ENCODE assay signal across 17 cellular contexts in the genomic region with DNA sequence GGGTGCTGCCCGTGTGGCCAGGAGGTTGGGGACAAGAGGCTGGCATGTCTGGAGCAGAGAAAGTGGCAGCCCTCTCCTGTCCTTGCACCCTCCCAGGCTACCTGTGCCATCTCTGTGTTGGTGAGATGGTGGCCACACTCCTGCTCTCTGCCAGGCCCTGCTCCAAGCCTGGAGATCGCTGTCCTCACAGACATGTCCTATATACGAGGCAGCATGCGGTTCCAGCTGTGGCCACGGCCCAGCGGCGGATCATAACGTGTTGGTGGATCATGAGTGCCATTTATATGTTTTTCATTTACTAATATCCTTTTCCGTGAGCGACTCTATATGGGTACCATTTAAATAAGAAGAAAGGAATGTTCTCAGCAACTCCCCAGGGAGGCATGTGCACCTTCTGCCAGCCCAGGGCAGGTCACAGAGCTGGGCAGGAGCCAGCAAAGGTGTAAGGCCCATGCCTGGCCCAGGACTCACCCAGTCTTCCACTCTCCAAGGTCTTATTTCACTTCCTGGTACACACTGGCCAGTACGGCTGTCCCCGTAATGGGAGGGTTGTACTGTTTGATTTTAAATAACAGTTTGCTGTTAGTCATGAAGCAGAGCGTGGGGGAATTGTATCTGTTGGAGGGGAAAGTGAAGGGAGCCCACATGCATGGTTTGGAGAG. TPM values are rescaled to one million over a fixed set of nuclear protein-coding genes. Genes with fewer than 3 reads are reported as not detected.
DNase-seq lines count a peak whose midpoint lies in the region; ATAC-seq, FAIRE-seq and TF ChIP-seq lines count a peak whose summit lies in the region.
"Had no signal": no experiment of that assay in that cellular context is flagged by ENCODE, and none has a peak within 500 bp of the region (broad histone marks: within the 10 kb centered on the region; RNA-seq: fewer than 3 reads in every experiment).

No MANE protein-coding gene starts in this region.

- FAIRE-seq in HepG2 (lab: Jason Lieb, UNC): no peak
- FAIRE-seq in bronchial epithelial cell (lab: Jason Lieb, UNC): no peak
- FAIRE-seq: GM19239 had no signal

- H3K79me2 ChIP-seq in HepG2 (ENCODE audit: insufficient read depth, low read length): no peaks in the 10 kb centered on the region

- H3K27ac ChIP-seq in right lobe of liver (no peak overlapping the region), HepG2 (ENCODE audit: extremely low read length, insufficient read depth, low read length) (no peak overlapping the region)
- H3K27ac ChIP-seq: esophagus muscularis mucosa, vagina had no signal

- no peak overlapping the region for H3K4me2 ChIP-seq in HepG2 (ENCODE audit: low read depth, low read length)

- no peaks in the 10 kb centered on the region for H4K20me1 ChIP-seq in HepG2 (ENCODE audit: insufficient read depth, low read length)

- CTCF ChIA-PET in HepG2 (lab: Yijun Ruan, JAX; ENCODE audit: low intra/inter-chr PET ratio, low total read pairs): no interaction called here

- no peak for TF ChIP-seq POLR2A in right lobe of liver (IDR thresholded peaks at IDR 0.05)
- TF ChIP-seq POLR2A in HepG2 (IDR thresholded peaks at IDR 0.05; ENCODE audit: insufficient read depth in 1 of 2, low read depth in 2 of 2, low read length in 2 of 2): no peak

- WGBS in right lobe of liver (ENCODE audit: insufficient coverage, low coverage, low lambda C conversion rate, missing lambda C conversion rate): 67% methylated on average over 8 of the region's 13 CpGs
- 97% methylated on average over 13 of the region's 13 CpGs for WGBS in HepG2 (ENCODE audit: low lambda C conversion rate)

- H2AFZ ChIP-seq in HepG2 (ENCODE audit: low read length): no peak overlapping the region

- BruUV-seq in HepG2 (replicated peaks; lab: Mats Ljungman, UMichigan): no TSS peak

- POLR2A ChIA-PET in HepG2 (lab: Yijun Ruan, JAX): no interaction called here

- no peak for TF ChIP-seq RAD21 in HepG2 (CRISPR knock-in tag; IDR thresholded peaks at IDR 0.05)

- H3K9me3 ChIP-seq in right lobe of liver: no peaks in the 10 kb centered on the region
- H3K9me3 ChIP-seq in HepG2 (ENCODE audit: low read length): no peaks in the 10 kb centered on the region
- no peaks in the 10 kb centered on the region for H3K9me3 ChIP-seq in mucosa of descending colon
- H3K9me3 ChIP-seq: esophagus muscularis mucosa, vagina had no signal

- no peak for TF ChIP-seq CTCF in right lobe of liver (IDR thresholded peaks at IDR 0.05)
- TF ChIP-seq CTCF in HepG2 (CRISPR knock-in tag; IDR thresholded peaks at IDR 0.05): no peak
- no peak for TF ChIP-seq CTCF in bronchial epithelial cell (IDR thresholded peaks at IDR 0.05; ENCODE audit: insufficient read depth, low read length, severe bottlenecking)
- TF ChIP-seq CTCF in mucosa of descending colon (IDR thresholded peaks at IDR 0.05): no peak

- H3K9ac ChIP-seq in HepG2 (ENCODE audit: insufficient read depth, low read depth, low read length): no peak overlapping the region

- no peaks in the 10 kb centered on the region for H3K27me3 ChIP-seq in right lobe of liver
- no peaks in the 10 kb centered on the region for H3K27me3 ChIP-seq in HepG2 (ENCODE audit: control insufficient read depth in 1 of 2, insufficient read depth in 2 of 2, low read length in 2 of 2)
- H3K27me3 ChIP-seq in bronchial epithelial cell (ENCODE audit: control insufficient read depth, insufficient read depth, low read length): no peaks in the 10 kb centered on the region
- H3K27me3 ChIP-seq: esophagus muscularis mucosa, vagina had no signal

- H3K36me3 ChIP-seq in right lobe of liver (peaks cover 0 to 17% (median 0%) of the 10 kb centered on the region in 4 donors), HepG2 (replicated peaks in 1 of 2; ENCODE audit: control insufficient read depth in 1 of 2, insufficient read depth in 2 of 2, low read length in 2 of 2) (peaks cover 16 to 52% of the 10 kb centered on the region in 2 experiments), bronchial epithelial cell (ENCODE audit: control insufficient read depth, insufficient read depth, low read length) (peaks cover 8% of the 10 kb centered on the region), mucosa of descending colon (ENCODE audit: low read depth) (no peaks in the 10 kb centered on the region)

- no peak for TF ChIP-seq EP300 in HepG2 (IDR thresholded peaks at IDR 0.05; ENCODE audit: low read depth in 2 of 2, low read length in 2 of 2)
- TF ChIP-seq EP300 in HepG2 (CRISPR knock-in tag; IDR thresholded peaks at IDR 0.05; ENCODE audit: borderline replicate concordance): no peak

- intact Hi-C loops in right lobe of liver (cut with DNase I) (no loop called here), HepG2 (cut with micrococcal nuclease; ENCODE audit: unreplicated experiment) (no loop called here), mucosa of descending colon (cut with DNase I, micrococcal nuclease) (no loop called here)

- ATAC-seq in right lobe of liver (peak in 3 of 4 donors; percentile 51 to 56 (median 52)), HepG2 (no peak), mucosa of descending colon (peak; percentile 89), GM21360 (IDR thresholded peaks at IDR 0.05; ENCODE audit: unreplicated experiment) (no peak), HG03139 (IDR thresholded peaks at IDR 0.05; ENCODE audit: unreplicated experiment) (no peak)

- no peaks in the 10 kb centered on the region for H3K4me1 ChIP-seq in right lobe of liver
- no peaks in the 10 kb centered on the region for H3K4me1 ChIP-seq in HepG2 (ENCODE audit: insufficient read depth, low read length)
- H3K4me1 ChIP-seq in mucosa of descending colon (ENCODE audit: low read depth): no peaks in the 10 kb centered on the region
- H3K4me1 ChIP-seq: esophagus muscularis mucosa, vagina had no signal

- in situ Hi-C loops in HepG2 (cut with HindIII; ENCODE audit: extremely low pct_ligation_motif_present, low pct_unique_long_range_greater_than_20kb): no loop called here

- H3K4me3 ChIP-seq in right lobe of liver: no peak overlapping the region
- no peak overlapping the region for H3K4me3 ChIP-seq in HepG2 (replicated peaks in 1 of 3; ENCODE audit: insufficient read depth in 1 of 3, low read depth in 2 of 3, low read length in 3 of 3)
- H3K4me3 ChIP-seq in bronchial epithelial cell (ENCODE audit: low read depth, low read length): no peak overlapping the region
- no peak overlapping the region for H3K4me3 ChIP-seq in mucosa of descending colon
- H3K4me3 ChIP-seq: esophagus muscularis mucosa, vagina had no signal

- DNase-seq in right lobe of liver (peak in 1 of 3 donors; percentile 46), HepG2 (ENCODE audit: low spot score) (no peak), bronchial epithelial cell (ENCODE audit: low read depth) (peak; percentile 73), mucosa of descending colon (no peak), NCI-H526 (lab: John Stamatoyannopoulos, UW) (no peak), DMS 273 (lab: John Stamatoyannopoulos, UW; ENCODE audit: unreplicated experiment) (no peak)
- DNase-seq: activated CD4-positive, CD25-positive, alpha-beta regulatory T cell treated with anti-CD3 and anti-CD28 coated beads, Interleukin-2, amount 50 U/mL, for 72 hours; mesenchymal stem cell; NCI-H187 treated with DMSO at 0.1 percent for 48 hours; NCI-H510A; SHP77 treated with DMSO at 0.1 percent for 48 hours; stimulated activated CD4-positive, alpha-beta T cell treated with anti-CD3 and anti-CD28 coated beads, Interleukin-15, amount 100 ng/mL, for 24 hours had no signal

TF ChIP-seq in HepG2, 621 proteins besides CTCF, POLR2A, EP300 and RAD21 (continues in another document):
- TF ChIP-seq, protein P1, sequence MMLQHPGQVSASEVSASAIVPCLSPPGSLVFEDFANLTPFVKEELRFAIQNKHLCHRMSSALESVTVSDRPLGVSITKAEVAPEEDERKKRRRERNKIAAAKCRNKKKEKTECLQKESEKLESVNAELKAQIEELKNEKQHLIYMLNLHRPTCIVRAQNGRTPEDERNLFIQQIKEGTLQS (CRISPR knock-in tag; IDR thresholded peaks at IDR 0.05): no peak
- no peak for TF ChIP-seq ZNF20 (CRISPR knock-in tag; IDR thresholded peaks at IDR 0.05)
- no peak for TF ChIP-seq PHB2 (IDR thresholded peaks at IDR 0.05; ENCODE audit: partially characterized antibody)
- TF ChIP-seq ARHGAP35 (CRISPR knock-in tag; IDR thresholded peaks at IDR 0.05; ENCODE audit: borderline replicate concordance): no peak
- no peak for TF ChIP-seq ZNF772 (CRISPR knock-in tag; IDR thresholded peaks at IDR 0.05)

RNA-seq across cellular contexts. Expression of a gene that starts 47.2 kb away (rescaled TPM):
- 100 to 1,000 TPM in 1 of 6 experiments, 10 to 100 TPM in 4, 1 to 10 TPM in 1; 8.6 to 117 (median 26.8) TPM for total RNA-seq in right lobe of liver
- total RNA-seq in HepG2 (2016; rRNA removed; fragmentation: Illumina TruSeq; extraction: Trizol): 24.0 and 51.6 TPM in 2 replicates
- total RNA-seq in HepG2 (2016; cell fraction: cytosol; rRNA removed; fragmentation: Illumina TruSeq; extraction: Trizol; ENCODE audit: low read depth): 18.8 and 19.8 TPM in 2 replicates
- 20.6 and 54.1 TPM in 2 replicates for total RNA-seq in HepG2 (2016; cell fraction: insoluble cytoplasmic fraction; rRNA removed; fragmentation: Illumina TruSeq; extraction: Trizol)
- total RNA-seq in HepG2 (2016; cell fraction: membrane; rRNA removed; fragmentation: Illumina TruSeq; extraction: Trizol): 25.2 and 30.7 TPM in 2 replicates
- total RNA-seq in HepG2 (2016; cell fraction: nucleus; rRNA removed; fragmentation: Illumina TruSeq; extraction: Trizol): 55.9 and 71.2 TPM in 2 replicates
- 92.5 and 135 TPM in 2 replicates for polyA plus RNA-seq in HepG2 (2011; rRNA removed)
- polyA plus RNA-seq in HepG2 (2011; cell fraction: cytosol; rRNA removed): 45.7 and 58.8 TPM in 2 replicates
- polyA plus RNA-seq in HepG2 (2011; cell fraction: nucleus; rRNA removed): 95.8 and 112 TPM in 2 replicates
- 45.0 and 107 TPM in 2 replicates for polyA plus RNA-seq in HepG2 (2012)
- 3.2 and 4.4 TPM in 2 replicates for polyA plus RNA-seq in HepG2 (2016; cell fraction: cytosol; fragmentation: Illumina TruSeq; extraction: Trizol; ENCODE audit: low read depth)
- polyA plus RNA-seq in HepG2 (2016; cell fraction: insoluble cytoplasmic fraction; fragmentation: Illumina TruSeq; extraction: Trizol; ENCODE audit: low read depth): 11.3 and 19.1 TPM in 2 replicates
- polyA plus RNA-seq in HepG2 (2016; cell fraction: membrane; fragmentation: Illumina TruSeq; extraction: Trizol; ENCODE audit: low read depth): 6.6 and 7.9 TPM in 2 replicates
- 79.1 and 81.9 TPM in 2 replicates for polyA plus RNA-seq in HepG2 (2016; cell fraction: nucleus; fragmentation: Illumina TruSeq; extraction: Trizol; ENCODE audit: insufficient read depth, low read depth)
- polyA minus RNA-seq in HepG2 (2011; rRNA and poly(A)+ RNA removed; ENCODE audit: low replicate concordance): 183 and 246 TPM in 2 replicates
- polyA minus RNA-seq in HepG2 (2011; cell fraction: cytosol; rRNA and poly(A)+ RNA removed): 98.4 and 116 TPM in 2 replicates
- polyA minus RNA-seq in HepG2 (2011; cell fraction: nucleus; rRNA and poly(A)+ RNA removed): 110 and 155 TPM in 2 replicates
- 72.7 and 109 TPM in 2 replicates for total RNA-seq in bronchial epithelial cell
- 100 to 1,000 TPM in 2 of 3 donors, 10 to 100 TPM in 1; 83.9 to 147 (median 116) TPM for total RNA-seq in mucosa of descending colon

Comparison
In these comparisons a context has a peak if more than half of its experiments do, and no peak if none do; other contexts are left out.
1. ATAC-seq: peak in right lobe of liver (3 of 4) and mucosa of descending colon (single experiment); none in HepG2 (single experiment), GM21360 (single experiment) and HG03139 (single experiment).